8 cellular contexts compared by ENCODE assay signal in genomic region chr7:2680792-2681490, GRCh38. TPM values are rescaled to one million over a fixed set of nuclear protein-coding genes. Genes with fewer than 3 reads are reported as not detected.
DNase-seq lines count a peak whose midpoint lies in the region; ATAC-seq and TF ChIP-seq lines count a peak whose summit lies in the region.

No MANE protein-coding gene starts in this region.

- no peaks in the 10 kb centered on the region for H3K27me3 ChIP-seq in parathyroid adenoma (ENCODE audit: control insufficient read depth, insufficient read depth, low read length)

- H3K4me2 ChIP-seq in parathyroid adenoma (ENCODE audit: low read length), result no peak overlapping the region

- no peak overlapping the region for H3K9ac ChIP-seq in parathyroid adenoma

- intact Hi-C loops in Right ventricle myocardium superior (cut with DNase I), result loop anchor here (2.0 to 10.0 kb wide), 2 partner anchors 114 to 226 kb away; no protein-coding TSS in a partner anchor

- no peaks in the 10 kb centered on the region for H3K36me3 Mint-ChIP-seq in activated naive CD4-positive, alpha-beta T cell treated with anti-CD3 and anti-CD28 coated beads, Interleukin-2, amount 50 U/mL, for 72 hours

- H3K9me3 ChIP-seq in parathyroid adenoma (ENCODE audit: control insufficient read depth, low read length), result no peaks in the 10 kb centered on the region

- no peaks in the 10 kb centered on the region for H3K79me2 ChIP-seq in parathyroid adenoma

- H3K27ac ChIP-seq in parathyroid adenoma, result no peak overlapping the region

- DNase-seq in Caki2 (ENCODE audit: low read depth) (peak; percentile 45), HPDE6-E6E7 (ENCODE audit: extremely low spot score) (peak; percentile 70), RPMI8226 (peak; percentile 78), Right ventricle myocardium superior (peak; percentile 90), ureter (ENCODE audit: low spot score) (peak; percentile 80)
- peak in 1 of 2 donors; percentile 45 for DNase-seq in activated naive CD4-positive, alpha-beta T cell treated with anti-CD3 and anti-CD28 coated beads, Interleukin-2, amount 50 U/mL, for 72 hours (ENCODE audit: low spot score in 2 of 2)

- no peak overlapping the region for H3K4me3 ChIP-seq in parathyroid adenoma (ENCODE audit: low read depth, low read length)

- H3K4me1 ChIP-seq in parathyroid adenoma, result no peaks in the 10 kb centered on the region

- no peak overlapping the region for H3K27ac Mint-ChIP-seq in activated naive CD4-positive, alpha-beta T cell treated with anti-CD3 and anti-CD28 coated beads, Interleukin-2, amount 50 U/mL, for 72 hours

- H3K9me3 Mint-ChIP-seq in activated naive CD4-positive, alpha-beta T cell treated with anti-CD3 and anti-CD28 coated beads, Interleukin-2, amount 50 U/mL, for 72 hours, result no peaks in the 10 kb centered on the region

- TF ChIP-seq CTCF in parathyroid adenoma (IDR thresholded peaks at IDR 0.05), result peak; percentile 71

- H3K36me3 ChIP-seq in parathyroid adenoma (ENCODE audit: control insufficient read depth, insufficient read depth, low read length), result no peaks in the 10 kb centered on the region

- in situ Hi-C loops in Caki2 (cut with HindIII; ENCODE audit: low pct_unique_long_range_greater_than_20kb, low sequenced_read_pairs), result no loop called here

- ATAC-seq in activated naive CD4-positive, alpha-beta T cell treated with anti-CD3 and anti-CD28 coated beads, Interleukin-2, amount 50 U/mL, for 72 hours, result peak; percentile 70 to 73
- ATAC-seq in Right ventricle myocardium superior (ENCODE audit: poor library complexity), result peak; percentile 95
- no peak for ATAC-seq in HG03135 (IDR thresholded peaks at IDR 0.05; ENCODE audit: unreplicated experiment)

- no peak overlapping the region for H2AFZ ChIP-seq in parathyroid adenoma

RNA-seq across cellular contexts. Expression of gene AMZ1, which starts 7.1 kb away (rescaled TPM):
- not detected in 2 replicates for total RNA-seq in Caki2 (2014; rRNA removed; shearing (Covaris generic); ENCODE audit: low replicate concordance)
- total RNA-seq in activated naive CD4-positive, alpha-beta T cell treated with anti-CD3 and anti-CD28 coated beads, Interleukin-2, amount 50 U/mL, for 72 hours, result under 1 TPM; 0.06 to 0.14 TPM
- total RNA-seq in Right ventricle myocardium superior (0.08 TPM), ureter (0.23 TPM)

RNA-seq across cellular contexts. Expression of gene TTYH3, which starts 49.2 kb away (rescaled TPM):
- total RNA-seq in Caki2 (2014; rRNA removed; shearing (Covaris generic); ENCODE audit: low replicate concordance), result 34.7 and 42.7 TPM in 2 replicates
- 10 to 100 TPM; 23.8 to 28.3 TPM for total RNA-seq in activated naive CD4-positive, alpha-beta T cell treated with anti-CD3 and anti-CD28 coated beads, Interleukin-2, amount 50 U/mL, for 72 hours
- 12.6 TPM for total RNA-seq in Right ventricle myocardium superior
- 32.3 TPM for total RNA-seq in ureter
